ENCODE assay signal across 23 cellular contexts in genomic region chr10:3481496-3481895, GRCh38.
DNase-seq lines count a peak whose midpoint lies in the region; ATAC-seq and TF ChIP-seq lines count a peak whose summit lies in the region.
"Had no signal": no experiment of that assay in that cellular context is flagged by ENCODE, and none has a peak within 500 bp of the region (broad histone marks: within the 10 kb centered on the region; RNA-seq: fewer than 3 reads in every experiment).

No MANE protein-coding gene starts in this region.

- 87 to 93% methylated on average over 8 of the region's 8 CpGs for WGBS in esophagus squamous epithelium, 2 donors
- 88 to 95% methylated on average over 8 of the region's 8 CpGs for WGBS in sigmoid colon, 2 donors

- TF ChIP-seq CTCF in Caco-2 (IDR thresholded peaks at IDR 0.05; ENCODE audit: insufficient read depth in 1 of 2, low read depth in 1 of 2, low read length in 1 of 2, severe bottlenecking in 1 of 2, unreplicated experiment in 1 of 2) = no peak
- TF ChIP-seq CTCF in PC-3 (conservative IDR thresholded peaks at IDR 0.05; ENCODE audit: low read depth, low read length) = no peak
- TF ChIP-seq CTCF in esophagus squamous epithelium (IDR thresholded peaks at IDR 0.05) = no peak
- no peak for TF ChIP-seq CTCF in sigmoid colon (IDR thresholded peaks at IDR 0.05)
- TF ChIP-seq CTCF in GM13976 (IDR thresholded peaks at IDR 0.05; ENCODE audit: borderline replicate concordance, control extremely low read depth, extremely low read depth, insufficient read depth, missing control alignments) = no peak

- H3K36me3 ChIP-seq in Caco-2 (ENCODE audit: control insufficient read depth, insufficient read depth, low read length) (no peaks in the 10 kb centered on the region), PC-3 (ENCODE audit: low read depth, low read length) (no peaks in the 10 kb centered on the region), esophagus squamous epithelium (no peaks in the 10 kb centered on the region), sigmoid colon (no peaks in the 10 kb centered on the region)
- H3K36me3 ChIP-seq: neutrophil, Peyer's patch, right lobe of liver had no signal

- H3K27me3 ChIP-seq in Caco-2 (replicated peaks; ENCODE audit: control insufficient read depth, insufficient read depth, low read length) (no peaks in the 10 kb centered on the region), PC-3 (ENCODE audit: low read length) (no peaks in the 10 kb centered on the region), esophagus squamous epithelium (no peaks in the 10 kb centered on the region), sigmoid colon (no peaks in the 10 kb centered on the region)
- H3K27me3 ChIP-seq: Peyer's patch, right lobe of liver had no signal

- H3K4me1 Mint-ChIP-seq in Caco-2 (ENCODE audit: low read depth, unreplicated experiment) = peaks cover 30% of the 10 kb centered on the region

- no peaks in the 10 kb centered on the region for H3K79me2 ChIP-seq in PC-3 (ENCODE audit: low read length)

- no peaks in the 10 kb centered on the region for H4K20me1 ChIP-seq in PC-3 (ENCODE audit: low read length)

- in situ Hi-C loops in GM13976 (cut with MboI; ENCODE audit: low sequenced_read_pairs, unreplicated experiment) = no loop called here

- no peak for TF ChIP-seq POLR2A in esophagus squamous epithelium (IDR thresholded peaks at IDR 0.05)
- TF ChIP-seq POLR2A in sigmoid colon (IDR thresholded peaks at IDR 0.05) = no peak

- peak overlapping the region; percentile 90 for H3K27ac Mint-ChIP-seq in Caco-2 (ENCODE audit: unreplicated experiment)
- H3K27ac Mint-ChIP-seq: activated naive CD8-positive, alpha-beta T cell; activated T-helper 2 cell treated with anti-CD3 and anti-CD28 coated beads, Interferon-gamma antibody, Interleukin-2, Interleukin-4, amounts not matched to agents 10 μg/mL and 5 μg/mL and 100 μg/mL, durations not matched to agents 14 hours and 24 hours and 36 hours; CD4-positive, alpha-beta T cell had no signal

- no peaks in the 10 kb centered on the region for H3K9me2 ChIP-seq in PC-3 (replicated peaks; ENCODE audit: low read length)

- intact Hi-C loops in Caco-2 (cut with micrococcal nuclease; ENCODE audit: unreplicated experiment) (loop anchor here (10.0 kb wide), 2 partner anchors 263 to 303 kb away; partner anchors contain the start of gene KLF6), PC-3 (cut with micrococcal nuclease) (no loop called here), esophagus squamous epithelium (cut with DNase I) (loop anchor here (10.0 kb wide), 1 partner anchor 293 kb away; no protein-coding TSS in a partner anchor), sigmoid colon (cut with DNase I) (loop anchor here (10.0 kb wide), 1 partner anchor 783 kb away; no protein-coding TSS in a partner anchor), posterior cingulate gyrus (cut with DNase I) (no loop called here)

- H3K9me3 ChIP-seq in Caco-2 (no peaks in the 10 kb centered on the region), PC-3 (ENCODE audit: low read length) (no peaks in the 10 kb centered on the region), esophagus squamous epithelium (no peaks in the 10 kb centered on the region), sigmoid colon (no peaks in the 10 kb centered on the region)
- H3K9me3 ChIP-seq: neutrophil, Peyer's patch, right lobe of liver had no signal

- CTCF ChIA-PET in Caco-2 (lab: Charles Lee) (no interaction called here), PC-3 (lab: Charles Lee) (no interaction called here)

- no peak for ATAC-seq in PC-3
- no peak for ATAC-seq in HG02610 (IDR thresholded peaks at IDR 0.05; ENCODE audit: unreplicated experiment)

- H3K9me3 Mint-ChIP-seq in Caco-2 (ENCODE audit: unreplicated experiment) = no peaks in the 10 kb centered on the region
- H3K9me3 Mint-ChIP-seq: CD4-positive, alpha-beta T cell had no signal

- H3K27ac ChIP-seq in PC-3 (ENCODE audit: low read length) (peak overlapping the region; percentile 79), esophagus squamous epithelium (peak overlapping the region in 3 of 4 donors; percentile 82 to 84 (median 83)), sigmoid colon (peak overlapping the region; percentile 42 to 85 (median 76))
- H3K27ac ChIP-seq: HL-60, KMS-11, neutrophil, right lobe of liver had no signal

- BruUV-seq in Caco-2 (replicated peaks; lab: Mats Ljungman, UMichigan) (no TSS peak), PC-3 (replicated peaks; lab: Mats Ljungman, UMichigan) (no TSS peak)

- H3K9ac ChIP-seq in PC-3 (ENCODE audit: low read length) = no peak overlapping the region
- H3K9ac ChIP-seq: KMS-11 had no signal

- H3K4me3 ChIP-seq in Caco-2 (ENCODE audit: low read depth, low read length) = no peak overlapping the region
- no peak overlapping the region for H3K4me3 ChIP-seq in PC-3 (ENCODE audit: low read length)
- H3K4me3 ChIP-seq in esophagus squamous epithelium = no peak overlapping the region
- no peak overlapping the region for H3K4me3 ChIP-seq in sigmoid colon
- H3K4me3 ChIP-seq: Peyer's patch, right lobe of liver had no signal

- peaks cover 26% of the 10 kb centered on the region for H3K4me1 ChIP-seq in Caco-2
- H3K4me1 ChIP-seq in PC-3 (ENCODE audit: insufficient read depth, low read length) = peaks cover 31% of the 10 kb centered on the region
- peaks cover 17 to 71% (median 37%) of the 10 kb centered on the region in 3 donors for H3K4me1 ChIP-seq in esophagus squamous epithelium
- H3K4me1 ChIP-seq in sigmoid colon = peaks cover 0 to 32% (median 29%) of the 10 kb centered on the region in 4 donors
- H3K4me1 ChIP-seq: right lobe of liver had no signal

- peak overlapping the region; percentile 64 for H3K4me3 Mint-ChIP-seq in Caco-2 (ENCODE audit: unreplicated experiment)
- H3K4me3 Mint-ChIP-seq: activated naive CD8-positive, alpha-beta T cell; CD4-positive, alpha-beta T cell had no signal

- peak overlapping the region; percentile 79 for H3K4me2 ChIP-seq in PC-3 (ENCODE audit: low read length)
- H3K4me2 ChIP-seq: KMS-11 had no signal

- POLR2A ChIA-PET in Caco-2 (lab: Charles Lee) (no interaction called here), PC-3 (lab: Charles Lee; ENCODE audit: unreplicated experiment) (no interaction called here)

- no peak overlapping the region for H2AFZ ChIP-seq in PC-3 (ENCODE audit: low read length)

- TF ChIP-seq EP300 in sigmoid colon (IDR thresholded peaks at IDR 0.05) = no peak

- H3K27me3 Mint-ChIP-seq in Caco-2 (ENCODE audit: insufficient read depth, unreplicated experiment) = no peaks in the 10 kb centered on the region
- H3K27me3 Mint-ChIP-seq: CD4-positive, alpha-beta T cell had no signal

- no peaks in the 10 kb centered on the region for H3F3A ChIP-seq in PC-3 (ENCODE audit: low read length, unreplicated experiment)

- no peak for DNase-seq in Caco-2
- DNase-seq in PC-3 = no peak
- no peak for DNase-seq in esophagus squamous epithelium (lab: John Stamatoyannopoulos, UW)
- DNase-seq in sigmoid colon = no peak
- DNase-seq in GM13976 (ENCODE audit: low spot score) = no peak
- DNase-seq in NOMO-1 (lab: John Stamatoyannopoulos, UW; ENCODE audit: unreplicated experiment in 2 of 2) = no peak
- no peak for DNase-seq in posterior cingulate gyrus
- DNase-seq: activated CD4-positive, alpha-beta T cell treated with anti-CD3 and anti-CD28 coated beads for 48 hours; activated CD8-positive, alpha-beta memory T cell treated with anti-CD3 and anti-CD28 coated beads for 24 hours; activated T-cell treated with anti-CD3 and anti-CD28 coated beads for 4 hours; CD4-positive, alpha-beta T cell; effector CD4-positive, alpha-beta T cell; NCI-H2081; NK-92 treated with Interleukin-12 subunit alpha and Interleukin-12 subunit beta, amount 100 ng/mL, for 24 hours; stimulated activated CD4-positive, alpha-beta T cell treated with anti-CD3 and anti-CD28 coated beads, Interleukin-4, amount 100 ng/mL, for 24 hours had no signal

- peaks cover 17% of the 10 kb centered on the region for H3K36me3 Mint-ChIP-seq in Caco-2 (ENCODE audit: insufficient read depth, unreplicated experiment)
- H3K36me3 Mint-ChIP-seq: activated naive CD8-positive, alpha-beta T cell had no signal

Comparison
In these comparisons a context has a peak if more than half of its experiments do, and no peak if none do; other contexts are left out.
1. intact Hi-C loops: an anchor here in Caco-2 (10.0 kb wide), esophagus squamous epithelium (10.0 kb wide) and sigmoid colon (10.0 kb wide); none called in PC-3 and posterior cingulate gyrus.